8 cellular contexts compared by ENCODE assay signal in the genomic region with DNA sequence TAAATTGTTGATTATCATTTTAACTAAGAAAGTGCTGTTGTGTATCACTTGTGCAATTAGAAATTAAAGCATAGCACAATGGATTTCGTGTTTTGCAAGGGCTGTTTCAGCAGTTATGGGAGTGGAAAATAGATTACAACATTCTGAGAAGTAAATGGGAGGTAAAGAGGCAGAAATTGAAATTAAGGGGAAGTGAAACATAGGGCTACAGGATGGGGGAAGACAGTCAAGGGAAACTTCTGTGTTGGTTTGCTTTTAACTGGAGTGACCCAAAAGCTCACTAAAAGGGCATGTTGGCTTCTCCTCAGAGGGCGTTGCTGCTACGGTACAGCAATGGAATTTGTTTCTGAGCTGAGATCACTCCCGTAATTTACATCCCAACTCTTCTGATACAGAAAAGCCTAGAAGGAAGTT.
DNase-seq lines count a peak whose midpoint lies in the region; ATAC-seq and TF ChIP-seq lines count a peak whose summit lies in the region.

No MANE protein-coding gene starts in this region.

- peak overlapping the region; percentile 72 for H3K27ac Mint-ChIP-seq in activated naive CD8-positive, alpha-beta T cell treated with anti-CD3 and anti-CD28 coated beads, Interleukin-2, amount 50 U/mL, for 24 hours
- H3K27ac Mint-ChIP-seq in progenitor cell of endocrine pancreas = no peak overlapping the region
- no peak overlapping the region for H3K27ac Mint-ChIP-seq in natural killer cell treated with Interleukin-12 subunit alpha and Interleukin-12 subunit beta and Interleukin-15 and Interleukin-18, amount 100 ng/mL, for 72 hours

- no peaks in the 10 kb centered on the region for H3K36me3 ChIP-seq in psoas muscle (ENCODE audit: insufficient read depth in 1 of 2, low read depth in 1 of 2)

- intact Hi-C loops in psoas muscle (cut with DNase I) = no loop called here

- no peak for DNase-seq in activated naive CD8-positive, alpha-beta T cell treated with anti-CD3 and anti-CD28 coated beads, Interleukin-2, amount 50 U/mL, for 24 hours
- DNase-seq in psoas muscle (no peak), progenitor cell of endocrine pancreas (ENCODE audit: low spot score, unreplicated experiment) (no peak), epidermal melanocyte (ENCODE audit: insufficient read length, low spot score) (no peak)
- DNase-seq in activated CD4-positive, alpha-beta T cell treated with anti-CD3 and anti-CD28 coated beads for 1 hour = no peak
- no peak for DNase-seq in natural killer cell treated with Interleukin-12 subunit alpha and Interleukin-12 subunit beta and Interleukin-15 and Interleukin-18, amount 100 ng/mL, for 72 hours (ENCODE audit: low spot score)

- WGBS in psoas muscle, 3 donors = 28 to 43% (median 33%) methylated on average over 4 of the region's 4 CpGs

- H3K4me3 ChIP-seq in psoas muscle = no peak overlapping the region

- no peak overlapping the region for H3K4me3 Mint-ChIP-seq in activated naive CD8-positive, alpha-beta T cell treated with anti-CD3 and anti-CD28 coated beads, Interleukin-2, amount 50 U/mL, for 24 hours
- H3K4me3 Mint-ChIP-seq in progenitor cell of endocrine pancreas (ENCODE audit: low read depth) = no peak overlapping the region
- H3K4me3 Mint-ChIP-seq in natural killer cell treated with Interleukin-12 subunit alpha and Interleukin-12 subunit beta and Interleukin-15 and Interleukin-18, amount 100 ng/mL, for 72 hours = no peak overlapping the region

- no peaks in the 10 kb centered on the region for H3K27me3 ChIP-seq in psoas muscle (ENCODE audit: insufficient read depth in 3 of 3, low read length in 2 of 3)

- TF ChIP-seq CTCF in psoas muscle (IDR thresholded peaks at IDR 0.05) (no peak), progenitor cell of endocrine pancreas (IDR thresholded peaks at IDR 0.05; ENCODE audit: unreplicated experiment) (no peak)

- peak; percentile 35 for ATAC-seq in GM18873 (IDR thresholded peaks at IDR 0.05; ENCODE audit: low FRiP score, unreplicated experiment)
- ATAC-seq in HG03159 (IDR thresholded peaks at IDR 0.05; ENCODE audit: unreplicated experiment) = peak; percentile 54
- no peak for ATAC-seq in activated naive CD8-positive, alpha-beta T cell treated with anti-CD3 and anti-CD28 coated beads, Interleukin-2, amount 50 U/mL, for 24 hours
- ATAC-seq in psoas muscle = peak in 1 of 4 donors; percentile 30
- ATAC-seq in natural killer cell treated with Interleukin-12 subunit alpha and Interleukin-12 subunit beta and Interleukin-15 and Interleukin-18, amount 100 ng/mL, for 72 hours = no peak

- no peaks in the 10 kb centered on the region for H3K27me3 Mint-ChIP-seq in activated naive CD8-positive, alpha-beta T cell treated with anti-CD3 and anti-CD28 coated beads, Interleukin-2, amount 50 U/mL, for 24 hours
- H3K27me3 Mint-ChIP-seq in progenitor cell of endocrine pancreas = no peaks in the 10 kb centered on the region
- no peaks in the 10 kb centered on the region for H3K27me3 Mint-ChIP-seq in natural killer cell treated with Interleukin-12 subunit alpha and Interleukin-12 subunit beta and Interleukin-15 and Interleukin-18, amount 100 ng/mL, for 72 hours

- H3K4me1 Mint-ChIP-seq in activated naive CD8-positive, alpha-beta T cell treated with anti-CD3 and anti-CD28 coated beads, Interleukin-2, amount 50 U/mL, for 24 hours = peaks cover 46% of the 10 kb centered on the region
- peaks cover 17% of the 10 kb centered on the region for H3K4me1 Mint-ChIP-seq in progenitor cell of endocrine pancreas (ENCODE audit: low read depth)
- H3K4me1 Mint-ChIP-seq in natural killer cell treated with Interleukin-12 subunit alpha and Interleukin-12 subunit beta and Interleukin-15 and Interleukin-18, amount 100 ng/mL, for 72 hours (ENCODE audit: low read depth in 2 of 2) = peaks cover 17 to 19% of the 10 kb centered on the region in 2 donors

- H3K27ac ChIP-seq in psoas muscle = peak overlapping the region; percentile 46

- no peaks in the 10 kb centered on the region for H3K4me1 ChIP-seq in psoas muscle

- H3K9me3 Mint-ChIP-seq in activated naive CD8-positive, alpha-beta T cell treated with anti-CD3 and anti-CD28 coated beads, Interleukin-2, amount 50 U/mL, for 24 hours = no peaks in the 10 kb centered on the region
- H3K9me3 Mint-ChIP-seq in progenitor cell of endocrine pancreas (ENCODE audit: low read depth) = peaks cover 3% of the 10 kb centered on the region
- no peaks in the 10 kb centered on the region for H3K9me3 Mint-ChIP-seq in natural killer cell treated with Interleukin-12 subunit alpha and Interleukin-12 subunit beta and Interleukin-15 and Interleukin-18, amount 100 ng/mL, for 72 hours

- no peaks in the 10 kb centered on the region for H3K36me3 Mint-ChIP-seq in activated naive CD8-positive, alpha-beta T cell treated with anti-CD3 and anti-CD28 coated beads, Interleukin-2, amount 50 U/mL, for 24 hours (ENCODE audit: low read depth)
- H3K36me3 Mint-ChIP-seq in progenitor cell of endocrine pancreas (ENCODE audit: insufficient read depth) = no peaks in the 10 kb centered on the region
- no peaks in the 10 kb centered on the region for H3K36me3 Mint-ChIP-seq in natural killer cell treated with Interleukin-12 subunit alpha and Interleukin-12 subunit beta and Interleukin-15 and Interleukin-18, amount 100 ng/mL, for 72 hours

- H3K9me3 ChIP-seq in psoas muscle = no peaks in the 10 kb centered on the region

Comparison
In these comparisons a context has a peak if more than half of its experiments do, and no peak if none do; other contexts are left out.
1. ATAC-seq: peak in GM18873 (single experiment) and HG03159 (single experiment); none in activated naive CD8-positive, alpha-beta T cell treated with anti-CD3 and anti-CD28 coated beads, Interleukin-2, amount 50 U/mL, for 24 hours (single experiment) and natural killer cell treated with Interleukin-12 subunit alpha and Interleukin-12 subunit beta and Interleukin-15 and Interleukin-18, amount 100 ng/mL, for 72 hours (0 of 2).